ENCODE assay signal across 19 cellular contexts in the genomic region with DNA sequence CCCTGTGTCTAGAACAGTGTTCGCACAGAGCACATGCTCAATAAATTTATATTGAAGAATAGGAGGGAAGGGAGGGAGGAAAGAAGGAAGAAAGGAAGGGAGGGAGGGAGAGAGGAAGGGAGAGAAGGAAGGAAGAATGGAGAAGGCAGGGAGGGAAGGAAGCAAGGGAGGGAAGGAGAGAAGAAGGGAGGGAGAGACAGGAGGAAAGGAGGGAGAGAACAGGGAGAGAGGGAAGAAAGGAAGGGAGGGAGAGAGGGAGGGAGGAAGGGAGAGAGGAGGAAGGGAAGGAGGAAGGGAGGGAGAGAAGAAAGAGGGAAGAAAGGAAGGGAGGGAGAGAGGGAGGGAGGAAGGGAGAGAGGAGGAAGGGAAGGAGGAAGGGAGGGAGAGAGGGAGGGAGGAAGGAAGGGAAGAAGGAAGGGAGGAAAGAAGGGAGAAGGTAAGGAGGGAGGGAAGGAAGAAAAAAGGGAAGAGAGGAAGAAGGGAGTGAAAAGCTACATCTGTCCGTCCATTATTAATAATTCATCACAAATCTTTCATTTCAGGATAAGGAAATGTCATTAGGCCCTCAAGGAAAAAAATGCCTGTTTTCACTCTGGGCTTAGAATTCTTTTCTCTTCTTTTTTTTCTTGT.
DNase-seq lines count a peak whose midpoint lies in the region; ATAC-seq and TF ChIP-seq lines count a peak whose summit lies in the region.
"Had no signal": no experiment of that assay in that cellular context is flagged by ENCODE, and none has a peak within 500 bp of the region (broad histone marks: within the 10 kb centered on the region; RNA-seq: fewer than 3 reads in every experiment).

No MANE protein-coding gene starts in this region.

- H3K27me3 Mint-ChIP-seq in activated naive CD4-positive, alpha-beta T cell treated with anti-CD3 and anti-CD28 coated beads, Interleukin-2, amount 10 ng/mL, durations not matched to agents 7 days and 5 days: peaks cover 13% of the 10 kb centered on the region
- H3K27me3 Mint-ChIP-seq in T-helper 17 cell (no peaks in the 10 kb centered on the region), endothelial cell (ENCODE audit: unreplicated experiment) (peaks cover 11% of the 10 kb centered on the region)

- no peak for DNase-seq in activated naive CD4-positive, alpha-beta T cell treated with anti-CD3 and anti-CD28 coated beads, Interleukin-2, amount 10 ng/mL, durations not matched to agents 7 days and 5 days
- no peak for DNase-seq in activated naive CD4-positive, alpha-beta T cell treated with Interleukin-2 at 50 U/mL for 16 hours
- no peak for DNase-seq in T-helper 17 cell
- DNase-seq in endothelial cell (ENCODE audit: low spot score): no peak
- no peak for DNase-seq in stomach
- no peak for DNase-seq in posterior cingulate gyrus
- no peak for DNase-seq in putamen (ENCODE audit: low spot score)
- DNase-seq: activated CD4-positive, alpha-beta T cell treated with anti-CD3 and anti-CD28 coated beads, Interleukin-2, amount 50 U/mL, for 1 hour; effector CD8-positive, alpha-beta T cell; GM23248; head of caudate nucleus; NCI-H187; NCI-H345; stimulated activated naive CD4-positive, alpha-beta T cell had no signal

- no peaks in the 10 kb centered on the region for H3K27me3 ChIP-seq in stomach
- H3K27me3 ChIP-seq: ascending aorta had no signal

- H3K27ac Mint-ChIP-seq in activated naive CD4-positive, alpha-beta T cell treated with anti-CD3 and anti-CD28 coated beads, Interleukin-2, amount 10 ng/mL, durations not matched to agents 7 days and 5 days: peak overlapping the region; percentile 80
- H3K27ac Mint-ChIP-seq in T-helper 17 cell: peak overlapping the region; percentile 92
- peak overlapping the region; percentile 84 for H3K27ac Mint-ChIP-seq in endothelial cell (ENCODE audit: unreplicated experiment)
- H3K27ac Mint-ChIP-seq: neural progenitor cell had no signal

- no peak for TF ChIP-seq EP300 in stomach (IDR thresholded peaks at IDR 0.05)

- peak overlapping the region in 4 of 5 donors; percentile 74 to 87 (median 82) for H3K27ac ChIP-seq in stomach
- H3K27ac ChIP-seq: GM23248, neural progenitor cell, SK-N-MC had no signal

- no peak for TF ChIP-seq CTCF in endothelial cell (IDR thresholded peaks at IDR 0.05; ENCODE audit: unreplicated experiment)
- TF ChIP-seq CTCF in stomach (IDR thresholded peaks at IDR 0.05): no peak

- no peaks in the 10 kb centered on the region for H3K36me3 ChIP-seq in stomach
- H3K36me3 ChIP-seq: ascending aorta, neural progenitor cell had no signal

- ATAC-seq in T-helper 17 cell: no peak
- no peak for ATAC-seq in HG03439 (IDR thresholded peaks at IDR 0.05; ENCODE audit: unreplicated experiment)

- 82 to 97% (median 89%) methylated on average over 2 of the region's 2 CpGs for WGBS in stomach, 5 donors

- CTCF ChIA-PET in activated naive CD4-positive, alpha-beta T cell treated with anti-CD3 and anti-CD28 coated beads, Interleukin-2, amount 10 ng/mL, durations not matched to agents 7 days and 5 days (lab: Charles Lee): no interaction called here

- H3K4me1 ChIP-seq in stomach: peaks cover 79 to 95% (median 86%) of the 10 kb centered on the region in 4 donors

- no peak overlapping the region for H3K4me3 Mint-ChIP-seq in activated naive CD4-positive, alpha-beta T cell treated with anti-CD3 and anti-CD28 coated beads, Interleukin-2, amount 10 ng/mL, durations not matched to agents 7 days and 5 days
- H3K4me3 Mint-ChIP-seq in T-helper 17 cell: peak overlapping the region; percentile 77
- H3K4me3 Mint-ChIP-seq in endothelial cell (ENCODE audit: unreplicated experiment): peak overlapping the region; percentile 34
- H3K4me3 Mint-ChIP-seq: neural progenitor cell, type B pancreatic cell had no signal

- no peak overlapping the region for H3K4me3 ChIP-seq in stomach
- H3K4me3 ChIP-seq: ascending aorta, GM23248, neural progenitor cell, SK-N-MC had no signal

- H3K36me3 Mint-ChIP-seq in activated naive CD4-positive, alpha-beta T cell treated with anti-CD3 and anti-CD28 coated beads, Interleukin-2, amount 10 ng/mL, durations not matched to agents 7 days and 5 days: peaks cover 2% of the 10 kb centered on the region
- H3K36me3 Mint-ChIP-seq in T-helper 17 cell (ENCODE audit: low read depth) (no peaks in the 10 kb centered on the region), endothelial cell (ENCODE audit: low read depth, unreplicated experiment) (peaks cover 19% of the 10 kb centered on the region)
- H3K36me3 Mint-ChIP-seq: neural progenitor cell, type B pancreatic cell had no signal

- TF ChIP-seq POLR2A in stomach (IDR thresholded peaks at IDR 0.05): no peak

- intact Hi-C loops in stomach (cut with DNase I; ENCODE audit: low total_unique reads) (no loop called here), posterior cingulate gyrus (cut with DNase I) (no loop called here)

- H3K9me3 Mint-ChIP-seq in activated naive CD4-positive, alpha-beta T cell treated with anti-CD3 and anti-CD28 coated beads, Interleukin-2, amount 10 ng/mL, durations not matched to agents 7 days and 5 days: no peaks in the 10 kb centered on the region
- H3K9me3 Mint-ChIP-seq in endothelial cell (ENCODE audit: unreplicated experiment): no peaks in the 10 kb centered on the region
- H3K9me3 Mint-ChIP-seq: neural progenitor cell, type B pancreatic cell had no signal

- peaks cover 91% of the 10 kb centered on the region for H3K4me1 Mint-ChIP-seq in activated naive CD4-positive, alpha-beta T cell treated with anti-CD3 and anti-CD28 coated beads, Interleukin-2, amount 10 ng/mL, durations not matched to agents 7 days and 5 days
- H3K4me1 Mint-ChIP-seq in T-helper 17 cell (peaks cover 51% of the 10 kb centered on the region), endothelial cell (ENCODE audit: unreplicated experiment) (peaks cover 69% of the 10 kb centered on the region)

- no peaks in the 10 kb centered on the region for H3K9me3 ChIP-seq in T-helper 17 cell (ENCODE audit: control insufficient read depth, low read length, poor library complexity, severe bottlenecking)
- H3K9me3 ChIP-seq in stomach: no peaks in the 10 kb centered on the region
- H3K9me3 ChIP-seq: ascending aorta had no signal
